21 cellular contexts compared by ENCODE assay signal in genomic region chr6:31193206-31193605, GRCh38. TPM values are rescaled to one million over a fixed set of nuclear protein-coding genes. Genes with fewer than 3 reads are reported as not detected.
A peak's percentile ranks its signal among the peaks of the same experiment; 100 is the strongest.
DNase-seq lines count a peak whose midpoint lies in the region; ATAC-seq, FAIRE-seq and TF ChIP-seq lines count a peak whose summit lies in the region.
"Had no signal": no experiment of that assay in that cellular context is flagged by ENCODE, and none has a peak within 500 bp of the region (broad histone marks: within the 10 kb centered on the region; RNA-seq: fewer than 3 reads in every experiment).

No MANE protein-coding gene starts in this region.

- H3K9me2 ChIP-seq in HCT116 (ENCODE audit: insufficient read depth): no peaks in the 10 kb centered on the region

- H3K9me1 ChIP-seq in K562 (ENCODE audit: control insufficient read depth, insufficient read depth, low read length): no peaks in the 10 kb centered on the region

- H3K4me3 ChIP-seq in HCT116 (replicated peaks in 1 of 2; ENCODE audit: low read depth in 1 of 2, low read length in 2 of 2): no peak overlapping the region
- no peak overlapping the region for H3K4me3 ChIP-seq in K562
- no peak overlapping the region for H3K4me3 ChIP-seq in thymus (ENCODE audit: low read length)
- H3K4me3 ChIP-seq: adrenal gland, body of pancreas, left ventricle myocardium inferior, transverse colon had no signal

- FAIRE-seq in K562 (lab: Jason Lieb, UNC): no peak
- FAIRE-seq: keratinocyte had no signal

- POLR2A ChIA-PET in HCT116 (lab: Charles Lee) (interaction anchor here (0.7 to 1.5 kb wide), 3 partner anchors 9 to 378 kb away, joined by 3 to 4 read pairs (median 3); no protein-coding TSS in a partner anchor), K562 (lab: Yijun Ruan, JAX) (interaction anchor here (1.4 kb wide), 1 partner anchor 56 kb away, joined by 4 read pairs; no protein-coding TSS in a partner anchor)

- no peaks in the 10 kb centered on the region for H3K36me3 ChIP-seq in HCT116 (ENCODE audit: control insufficient read depth in 1 of 2, insufficient read depth in 2 of 2, low read length in 2 of 2)
- H3K36me3 ChIP-seq in K562 (ENCODE audit: control insufficient read depth, insufficient read depth, low read length): no peaks in the 10 kb centered on the region
- no peaks in the 10 kb centered on the region for H3K36me3 ChIP-seq in thymus (ENCODE audit: control insufficient read depth, insufficient read depth)
- H3K36me3 ChIP-seq: adrenal gland, left ventricle myocardium inferior, transverse colon had no signal

- ATAC-seq in HCT116 (no peak), K562 (no peak), HG02981 (IDR thresholded peaks at IDR 0.05; ENCODE audit: unreplicated experiment) (no peak)
- ATAC-seq: activated CD8-positive, alpha-beta memory T cell treated with anti-CD3 and anti-CD28 coated beads, Interleukin-2, amount 10 ng/mL, durations not matched to agents 7 days and 5 days; activated T-cell treated with anti-CD3 and anti-CD28 coated beads, Interleukin-2, amount 50 U/mL, for 4 hours; T-cell had no signal

- CTCF ChIA-PET in HCT116 (lab: Charles Lee): interaction anchor here (0.8 to 4.9 kb wide), 8 partner anchors 16 to 398 kb away, joined by 3 to 61 read pairs (median 4); no protein-coding TSS in a partner anchor
- CTCF ChIA-PET in K562 (lab: Yijun Ruan, JAX; ENCODE audit: low intra/inter-chr PET ratio): interaction anchor here (0.7 to 3.9 kb wide), 11 partner anchors 20 to 346 kb away, joined by 3 to 77 read pairs (median 5); partner anchors contain the start of genes PSORS1C2 and VARS2

- intact Hi-C loops in HCT116 (cut with micrococcal nuclease) (loop anchor here (2.0 to 5.0 kb wide), 4 partner anchors 106 to 711 kb away; partner anchors contain the start of gene VARS2), K562 (cut with micrococcal nuclease) (loop anchor here (1.0 to 10.0 kb wide), 3 partner anchors 64 to 392 kb away; partner anchors contain the start of genes LST1 and LTB)

- H2AFZ ChIP-seq in HCT116 (ENCODE audit: low read depth, low read length, poor library complexity, severe bottlenecking) (no peak overlapping the region), K562 (ENCODE audit: low read depth, low read length) (no peak overlapping the region)

- TF ChIP-seq EP300 in K562 (IDR thresholded peaks at IDR 0.05; ENCODE audit: low read length): no peak

- TF ChIP-seq POLR2A in HCT116 (IDR thresholded peaks at IDR 0.05; ENCODE audit: borderline replicate concordance, extremely low read depth, insufficient read depth, insufficient read length) (no peak), K562 (conservative IDR thresholded peaks at IDR 0.05) (no peak)

- no peak overlapping the region for H3K9ac ChIP-seq in HCT116 (ENCODE audit: low read length)
- H3K9ac ChIP-seq in K562 (ENCODE audit: insufficient read depth in 1 of 2, low read depth in 2 of 2, low read length in 2 of 2): no peak overlapping the region

- H3K9me3 ChIP-seq in HCT116 (ENCODE audit: control insufficient read depth in 1 of 2, insufficient read depth in 1 of 2, low read depth in 1 of 2, low read length in 2 of 2): no peaks in the 10 kb centered on the region
- no peaks in the 10 kb centered on the region; the same call in 1 of the 2 replicates for H3K9me3 ChIP-seq in K562 (replicated peaks; ENCODE audit: control insufficient read depth, insufficient read depth, low read depth, low read length)
- no peaks in the 10 kb centered on the region for H3K9me3 ChIP-seq in thymus (ENCODE audit: control insufficient read depth)
- H3K9me3 ChIP-seq: adrenal gland, body of pancreas, left ventricle myocardium inferior, transverse colon had no signal

- H3K79me2 ChIP-seq in HCT116 (ENCODE audit: insufficient read depth, low read length): no peaks in the 10 kb centered on the region
- H3K79me2 ChIP-seq in K562 (ENCODE audit: control insufficient read depth, insufficient read depth, low read length): peaks cover 10% of the 10 kb centered on the region; the same call in 2 of the 3 replicates

- H3K27ac ChIP-seq in HCT116 (ENCODE audit: low read depth, low read length) (no peak overlapping the region), K562 (ENCODE audit: extremely low read depth, low read depth, low read length) (no peak overlapping the region), thymus (ENCODE audit: low read depth) (peak overlapping the region; percentile 18)
- H3K27ac ChIP-seq: 22Rv1, adrenal gland, body of pancreas, left ventricle myocardium inferior, transverse colon had no signal

- H4K20me1 ChIP-seq in HCT116 (ENCODE audit: insufficient read depth) (no peaks in the 10 kb centered on the region), K562 (replicated peaks; ENCODE audit: control insufficient read depth, insufficient read depth, low read length) (no peaks in the 10 kb centered on the region)

- TF ChIP-seq CTCF in HCT116 (IDR thresholded peaks at IDR 0.05 in 2 of 3, conservative IDR thresholded peaks at IDR 0.05 in 1 of 3; ENCODE audit: borderline replicate concordance in 1 of 3, insufficient read depth in 1 of 3, low read depth in 2 of 3, low read length in 2 of 3): 0 out of 6 replicates have a peak, but pooled peaks of 2 of the 3 experiments have one; percentile 9 to 11
- TF ChIP-seq CTCF in K562 (IDR thresholded peaks at IDR 0.05 in 2 of 3, conservative IDR thresholded peaks at IDR 0.05 in 1 of 3; ENCODE audit: insufficient read depth in 2 of 3, low read depth in 1 of 3, low read length in 3 of 3): peak in 2 of 3 experiments; percentile 25 to 29; a peak in 4 of 6 replicates

- H3K4me1 ChIP-seq in HCT116 (ENCODE audit: control insufficient read depth in 1 of 2, insufficient read depth in 2 of 2, low read length in 2 of 2) (peaks cover 0 to 7% of the 10 kb centered on the region in 2 experiments; a peak in 1 of 4 replicates), K562 (replicated peaks in 1 of 2; ENCODE audit: control insufficient read depth in 2 of 2, insufficient read depth in 2 of 2, low read length in 2 of 2) (peaks cover 5 to 7% of the 10 kb centered on the region in 2 experiments), thymus (ENCODE audit: control insufficient read depth, insufficient read depth, low read length) (peaks cover 3% of the 10 kb centered on the region)
- H3K4me1 ChIP-seq: adrenal gland had no signal

- BruUV-seq in HCT116 (replicated peaks; lab: Mats Ljungman, UMichigan) (no TSS peak), K562 (replicated peaks; lab: Mats Ljungman, UMichigan) (no TSS peak)

- H3K4me2 ChIP-seq in HCT116 (ENCODE audit: low read length): no peak overlapping the region
- H3K4me2 ChIP-seq in K562 (ENCODE audit: insufficient read depth, low read length): no peak overlapping the region

- DNase-seq in DMS53 (lab: John Stamatoyannopoulos, UW): peak; percentile 24
- DNase-seq in DMS53 treated with DMSO at 0.1 percent for 48 hours (lab: John Stamatoyannopoulos, UW; ENCODE audit: unreplicated experiment): no peak
- DNase-seq in HCT116 (ENCODE audit: low read depth, low spot score): no peak
- DNase-seq in K562 (ENCODE audit: extremely low read depth in 1 of 4, low spot score in 3 of 4): peak in 1 of 4 experiments; percentile 7
- no peak for DNase-seq in iPS-NIHi11 (ENCODE audit: low spot score)
- DNase-seq in stimulated activated CD4-positive, alpha-beta T cell treated with anti-CD3 and anti-CD28 coated beads, Interleukin-2, amount 100 ng/mL, for 48 hours: no peak

- WGBS in K562 (ENCODE audit: insufficient coverage, low coverage, missing lambda C conversion rate): 49% methylated on average over 8 of the region's 8 CpGs
- 81% methylated on average over 8 of the region's 8 CpGs for WGBS in thymus

- in situ Hi-C loops in K562 (cut with MboI): loop anchor here (5.0 kb wide), 1 partner anchor 56 kb away; the partner anchor contains the start of gene PSORS1C2

- RAD21 ChIA-PET in HCT116 (lab: Charles Lee; ENCODE audit: low non-redundant PET in 1 of 2, low total read pairs in 2 of 2, uncharacterized antibody in 2 of 2, unreplicated experiment in 2 of 2): no interaction called here

- TF ChIP-seq RAD21 in HCT116 (IDR thresholded peaks at IDR 0.05; ENCODE audit: low read depth) (no peak), K562 (CRISPR knock-in tag; conservative IDR thresholded peaks at IDR 0.05 in 1 of 2, IDR thresholded peaks at IDR 0.05 in 1 of 2) (peak in 1 of 2 experiments; percentile 42; a peak in 2 of 4 replicates)

- H3K27me3 ChIP-seq in HCT116 (ENCODE audit: insufficient read depth, low read length) (no peaks in the 10 kb centered on the region), K562 (ENCODE audit: control insufficient read depth in 2 of 2, insufficient read depth in 2 of 2, low read length in 2 of 2) (no peaks in the 10 kb centered on the region), thymus (ENCODE audit: control insufficient read depth, insufficient read depth) (no peaks in the 10 kb centered on the region)
- H3K27me3 ChIP-seq: adrenal gland, body of pancreas, transverse colon had no signal

RNA-seq across cellular contexts. Expression of gene POU5F1, which starts 22.7 kb away (rescaled TPM):
- total RNA-seq in HCT116 (2021; ENCODE audit: unreplicated experiment) (1.9 TPM), K562 (2014; rRNA removed) (not detected in 2 replicates), K562 (2014; rRNA removed; fragmentation: Illumina TruSeq; extraction: Trizol) (not detected in 2 replicates), K562 (2015; rRNA removed; fragmentation: Illumina TruSeq; extraction: Trizol) (not detected in 2 replicates), K562 (2021) (2.0 and 2.3 TPM in 2 replicates)
- 0.07 and 0.17 TPM in 2 replicates for polyA plus RNA-seq in HCT116 (2012)
- not detected in 2 replicates for total RNA-seq in K562 (2011; cell fraction: chromatin; rRNA removed; ENCODE audit: low replicate concordance)
- total RNA-seq in K562 (2011; cell fraction: nucleolus; rRNA removed): not detected in 2 replicates
- not detected in 2 replicates for total RNA-seq in K562 (2011; cell fraction: nucleoplasm; rRNA removed)
- polyA plus RNA-seq in K562 (2011; rRNA removed) (not detected in 2 replicates), K562 (2014; fragmentation: Illumina TruSeq; extraction: Trizol) (not detected in 2 replicates), K562 (2014; fragmentation: Nextera tagmentation; extraction: Ambion mirVana) (under 1 TPM; 0.06 to 0.10 TPM), K562 (2014; rRNA removed) (not detected in 2 replicates), thymus (5.2 TPM)
- 0.31 TPM in 1 of 2 replicates, not detected in the other for polyA plus RNA-seq in K562 (2011; cell fraction: cytosol; rRNA removed)
- polyA plus RNA-seq in K562 (2011; cell fraction: nucleus; rRNA removed): not detected in 2 replicates
- polyA plus RNA-seq in K562 (2012): 0.13 and 0.58 TPM in 2 replicates
- polyA minus RNA-seq in K562 (2011; rRNA and poly(A)+ RNA removed): not detected in 2 replicates
- polyA minus RNA-seq in K562 (2011; cell fraction: cytosol; rRNA and poly(A)+ RNA removed): not detected in 2 replicates
- not detected in 2 replicates for polyA minus RNA-seq in K562 (2011; cell fraction: nucleus; rRNA and poly(A)+ RNA removed)
- total RNA-seq: activated CD8-positive, alpha-beta memory T cell treated with anti-CD3 and anti-CD28 coated beads, Interleukin-2, amount 10 ng/mL, durations not matched to agents 7 days and 5 days; fibroblast of villous mesenchyme had no signal

RNA-seq across cellular contexts. Expression of gene TCF19, which starts 34.8 kb away (rescaled TPM):
- total RNA-seq in HCT116 (2021; ENCODE audit: unreplicated experiment): 15.4 TPM
- 7.0 and 8.3 TPM in 2 replicates for polyA plus RNA-seq in HCT116 (2012)
- 13.4 and 20.5 TPM in 2 replicates for total RNA-seq in K562 (2011; cell fraction: chromatin; rRNA removed; ENCODE audit: low replicate concordance)
- 14.2 and 21.0 TPM in 2 replicates for total RNA-seq in K562 (2011; cell fraction: nucleolus; rRNA removed)
- total RNA-seq in K562 (2011; cell fraction: nucleoplasm; rRNA removed): 11.6 and 14.0 TPM in 2 replicates
- total RNA-seq in K562 (2014; rRNA removed): 42.5 and 68.9 TPM in 2 replicates
- 19.3 and 19.4 TPM in 2 replicates for total RNA-seq in K562 (2014; rRNA removed; fragmentation: Illumina TruSeq; extraction: Trizol)
- 29.6 and 33.1 TPM in 2 replicates for total RNA-seq in K562 (2015; rRNA removed; fragmentation: Illumina TruSeq; extraction: Trizol)
- total RNA-seq in K562 (2021): 30.2 and 31.1 TPM in 2 replicates
- polyA plus RNA-seq in K562 (2011; rRNA removed): 18.2 and 23.0 TPM in 2 replicates
- polyA plus RNA-seq in K562 (2011; cell fraction: cytosol; rRNA removed): 18.2 and 36.2 TPM in 2 replicates
- polyA plus RNA-seq in K562 (2011; cell fraction: nucleus; rRNA removed): 27.6 and 49.1 TPM in 2 replicates
- polyA plus RNA-seq in K562 (2012): 25.4 and 39.5 TPM in 2 replicates
- polyA plus RNA-seq in K562 (2014; fragmentation: Illumina TruSeq; extraction: Trizol): 25.7 and 29.2 TPM in 2 replicates
- 1 to 10 TPM; 4.2 to 4.6 TPM for polyA plus RNA-seq in K562 (2014; fragmentation: Nextera tagmentation; extraction: Ambion mirVana)
- polyA plus RNA-seq in K562 (2014; rRNA removed): 30.0 and 33.6 TPM in 2 replicates
- polyA minus RNA-seq in K562 (2011; rRNA and poly(A)+ RNA removed): 10.6 and 12.5 TPM in 2 replicates
- polyA minus RNA-seq in K562 (2011; cell fraction: cytosol; rRNA and poly(A)+ RNA removed): 10.9 TPM in 2 replicates
- polyA minus RNA-seq in K562 (2011; cell fraction: nucleus; rRNA and poly(A)+ RNA removed): 6.3 and 8.2 TPM in 2 replicates
- 5.1 TPM for polyA plus RNA-seq in thymus

RNA-seq across cellular contexts. Expression of gene CCHCR1, which starts 35.6 kb away (rescaled TPM):
- total RNA-seq in HCT116 (2021; ENCODE audit: unreplicated experiment) (40.7 TPM), K562 (2014; rRNA removed) (37.6 and 40.3 TPM in 2 replicates), K562 (2014; rRNA removed; fragmentation: Illumina TruSeq; extraction: Trizol) (26.2 and 29.8 TPM in 2 replicates), K562 (2015; rRNA removed; fragmentation: Illumina TruSeq; extraction: Trizol) (32.2 and 34.8 TPM in 2 replicates), K562 (2021) (35.0 and 45.8 TPM in 2 replicates)
- 31.1 and 33.3 TPM in 2 replicates for polyA plus RNA-seq in HCT116 (2012)
- total RNA-seq in K562 (2011; cell fraction: chromatin; rRNA removed; ENCODE audit: low replicate concordance): 107 and 201 TPM in 2 replicates
- total RNA-seq in K562 (2011; cell fraction: nucleolus; rRNA removed): 93.2 and 100 TPM in 2 replicates
- total RNA-seq in K562 (2011; cell fraction: nucleoplasm; rRNA removed): 98.8 and 128 TPM in 2 replicates
- polyA plus RNA-seq in K562 (2011; rRNA removed) (31.2 and 32.0 TPM in 2 replicates), K562 (2014; fragmentation: Illumina TruSeq; extraction: Trizol) (29.3 and 36.1 TPM in 2 replicates), K562 (2014; fragmentation: Nextera tagmentation; extraction: Ambion mirVana) (1 to 10 TPM; 1.2 to 1.8 TPM), K562 (2014; rRNA removed) (45.9 and 47.3 TPM in 2 replicates), thymus (24.5 TPM)
- 22.6 and 37.5 TPM in 2 replicates for polyA plus RNA-seq in K562 (2011; cell fraction: cytosol; rRNA removed)
- polyA plus RNA-seq in K562 (2011; cell fraction: nucleus; rRNA removed): 98.6 and 137 TPM in 2 replicates
- 35.4 and 47.1 TPM in 2 replicates for polyA plus RNA-seq in K562 (2012)
- 22.0 and 24.5 TPM in 2 replicates for polyA minus RNA-seq in K562 (2011; rRNA and poly(A)+ RNA removed)
- 16.9 and 22.0 TPM in 2 replicates for polyA minus RNA-seq in K562 (2011; cell fraction: cytosol; rRNA and poly(A)+ RNA removed)
- polyA minus RNA-seq in K562 (2011; cell fraction: nucleus; rRNA and poly(A)+ RNA removed): 41.9 and 47.2 TPM in 2 replicates

RNA-seq across cellular contexts. Expression of gene PSORS1C2, which starts 54.3 kb away (rescaled TPM):
- total RNA-seq in HCT116 (2021; ENCODE audit: unreplicated experiment): not detected
- polyA plus RNA-seq in HCT116 (2012): 1.6 and 1.7 TPM in 2 replicates
- total RNA-seq in K562 (2011; cell fraction: chromatin; rRNA removed; ENCODE audit: low replicate concordance): not detected in 2 replicates
- not detected in 2 replicates for total RNA-seq in K562 (2011; cell fraction: nucleolus; rRNA removed)
- total RNA-seq in K562 (2011; cell fraction: nucleoplasm; rRNA removed): not detected in 2 replicates
- total RNA-seq in K562 (2014; rRNA removed): not detected in 2 replicates
- total RNA-seq in K562 (2014; rRNA removed; fragmentation: Illumina TruSeq; extraction: Trizol): not detected in 2 replicates
- not detected in 2 replicates for total RNA-seq in K562 (2015; rRNA removed; fragmentation: Illumina TruSeq; extraction: Trizol)
- not detected in 2 replicates for total RNA-seq in K562 (2021)
- polyA plus RNA-seq in K562 (2011; rRNA removed): not detected in 2 replicates
- polyA plus RNA-seq in K562 (2011; cell fraction: cytosol; rRNA removed): not detected in 2 replicates
- not detected in 2 replicates for polyA plus RNA-seq in K562 (2011; cell fraction: nucleus; rRNA removed)
- 0.07 TPM in 1 of 2 replicates, not detected in the other for polyA plus RNA-seq in K562 (2012)
- polyA plus RNA-seq in K562 (2014; fragmentation: Illumina TruSeq; extraction: Trizol): not detected in 2 replicates
- polyA plus RNA-seq in K562 (2014; fragmentation: Nextera tagmentation; extraction: Ambion mirVana): not detected
- polyA plus RNA-seq in K562 (2014; rRNA removed): not detected in 2 replicates
- not detected in 2 replicates for polyA minus RNA-seq in K562 (2011; rRNA and poly(A)+ RNA removed)
- polyA minus RNA-seq in K562 (2011; cell fraction: cytosol; rRNA and poly(A)+ RNA removed): not detected in 2 replicates
- polyA minus RNA-seq in K562 (2011; cell fraction: nucleus; rRNA and poly(A)+ RNA removed): not detected in 2 replicates
- polyA plus RNA-seq in thymus: 16.4 TPM
- total RNA-seq: activated CD8-positive, alpha-beta memory T cell treated with anti-CD3 and anti-CD28 coated beads, Interleukin-2, amount 10 ng/mL, durations not matched to agents 7 days and 5 days; activated T-cell treated with anti-CD3 and anti-CD28 coated beads, Interleukin-2, amount 50 U/mL, for 4 hours; adrenal gland; body of pancreas; Daoy; fibroblast of villous mesenchyme; left ventricle myocardium inferior; LHCN-M2; right cardiac atrium; T-cell; transverse colon had no signal
- polyA plus RNA-seq: adrenal gland, keratinocyte, right cardiac atrium had no signal
